1 cellular context compared by ENCODE assay signal in genomic region chr9:130128782-130129424, GRCh38.
TF ChIP-seq lines count a peak whose summit lies in the region.

No MANE protein-coding gene starts in this region.

TF ChIP-seq in GM12878, 131 proteins besides CTCF, POLR2A, EP300 and RAD21 (continued from another document and continues in another):
- TF ChIP-seq JUNB (IDR thresholded peaks at IDR 0.05) (peak; percentile 86), IKZF1 (conservative IDR thresholded peaks at IDR 0.05) (peak; percentile 85), SIN3A (IDR thresholded peaks at IDR 0.05; ENCODE audit: low read depth, low read length) (no peak), USF2 (IDR thresholded peaks at IDR 0.05; ENCODE audit: borderline replicate concordance, low read depth, low read length) (no peak), ZNF592 (IDR thresholded peaks at IDR 0.05) (peak; percentile 96; the same call in 1 of the 2 replicates), SPI1 (IDR thresholded peaks at IDR 0.05; ENCODE audit: borderline replicate concordance, insufficient read depth, low read depth, low read length) (peak; percentile 72), POLR2AphosphoS2 (IDR thresholded peaks at IDR 0.05; ENCODE audit: low read depth, low read length) (no peak), SUZ12 (IDR thresholded peaks at IDR 0.05; ENCODE audit: unreplicated experiment) (no peak), BMI1 (IDR thresholded peaks at IDR 0.05; ENCODE audit: borderline replicate concordance) (peak; percentile 78), RCOR1 (conservative IDR thresholded peaks at IDR 0.05; ENCODE audit: low read depth, low read length) (no peak), ESRRA (IDR thresholded peaks at IDR 0.05; ENCODE audit: low read length) (0 out of 2 replicates have a peak, but pooled peaks have one; percentile 24), SREBF2 (IDR thresholded peaks at IDR 0.05; ENCODE audit: low read length) (no peak), E2F4 (IDR thresholded peaks at IDR 0.05; ENCODE audit: low read depth, low read length) (peak; percentile 35; the same call in 1 of the 2 replicates), YY1 (IDR thresholded peaks at IDR 0.05; ENCODE audit: low read depth, low read length) (peak; percentile 86), FOS (IDR thresholded peaks at IDR 0.05; ENCODE audit: borderline replicate concordance, extremely low read depth, insufficient read length) (no peak), CEBPZ (IDR thresholded peaks at IDR 0.05; ENCODE audit: low read depth, low read length) (no peak), POU2F2 (IDR thresholded peaks at IDR 0.05; ENCODE audit: borderline replicate concordance, low read depth, low read length) (peak; percentile 70; the same call in 2 of the 3 replicates), RFX5 (IDR thresholded peaks at IDR 0.05; ENCODE audit: low read depth, low read length) (no peak), CHD4 (IDR thresholded peaks at IDR 0.05) (no peak), JUND (IDR thresholded peaks at IDR 0.05; ENCODE audit: low read depth, low read length) (peak; percentile 35; the same call in 1 of the 2 replicates), DPF2 (IDR thresholded peaks at IDR 0.05) (peak; percentile 88), SMARCA5 (IDR thresholded peaks at IDR 0.05) (peak; percentile 19; the same call in 1 of the 2 replicates), SKIL (IDR thresholded peaks at IDR 0.05; ENCODE audit: low read depth, poor library complexity, severe bottlenecking) (peak; percentile 93), IRF4 (IDR thresholded peaks at IDR 0.05; ENCODE audit: low read depth, low read length) (peak; percentile 51; the same call in 1 of the 2 replicates), MEF2B (IDR thresholded peaks at IDR 0.05; ENCODE audit: partially characterized antibody, poor library complexity, severe bottlenecking) (peak; percentile 82), NFIC (IDR thresholded peaks at IDR 0.05; ENCODE audit: low read depth, low read length) (peak; percentile 43), BHLHE40 (IDR thresholded peaks at IDR 0.05; ENCODE audit: borderline replicate concordance in 1 of 2, low read depth in 2 of 2, low read length in 1 of 2) (peak; percentile 28 to 60; a peak in 3 of 4 replicates), ETV6 (conservative IDR thresholded peaks at IDR 0.05 in 1 of 2, IDR thresholded peaks at IDR 0.05 in 1 of 2; ENCODE audit: borderline replicate concordance in 1 of 2, low read depth in 1 of 2) (0 out of 4 replicates have a peak, but pooled peaks of 1 of the 2 experiments have one; percentile 11), POLR2AphosphoS5 (IDR thresholded peaks at IDR 0.05; ENCODE audit: low read length) (peak; percentile 82), ZSCAN29 (IDR thresholded peaks at IDR 0.05) (no peak), REST (IDR thresholded peaks at IDR 0.05; ENCODE audit: low read depth, low read length) (no peak), ZNF622 (IDR thresholded peaks at IDR 0.05) (no peak), IRF3 (IDR thresholded peaks at IDR 0.05) (no peak), ZNF384 (IDR thresholded peaks at IDR 0.05; ENCODE audit: borderline replicate concordance, low read depth, low read length) (no peak), TCF3 (IDR thresholded peaks at IDR 0.05; ENCODE audit: borderline replicate concordance, insufficient read depth, low read depth, low read length) (peak; percentile 67; the same call in 1 of the 2 replicates), HDGF (IDR thresholded peaks at IDR 0.05) (0 out of 2 replicates have a peak, but pooled peaks have one; percentile 16), SIX5 (IDR thresholded peaks at IDR 0.05; ENCODE audit: low read depth, low read length, severe bottlenecking) (no peak), EGR1 (IDR thresholded peaks at IDR 0.05; ENCODE audit: borderline replicate concordance in 1 of 2, low read depth in 2 of 2, low read length in 2 of 2) (no peak), TAF1 (IDR thresholded peaks at IDR 0.05; ENCODE audit: borderline replicate concordance, low read depth, low read length) (0 out of 2 replicates have a peak, but pooled peaks have one; percentile 46), TCF12 (IDR thresholded peaks at IDR 0.05; ENCODE audit: low read depth, low read length) (peak; percentile 59; the same call in 1 of the 2 replicates), ZBTB4 (CRISPR knock-in tag; IDR thresholded peaks at IDR 0.05) (no peak), SMAD1 (IDR thresholded peaks at IDR 0.05; ENCODE audit: low read depth, partially characterized antibody) (no peak)
